8 cellular contexts compared by ENCODE assay signal in the genomic region with DNA sequence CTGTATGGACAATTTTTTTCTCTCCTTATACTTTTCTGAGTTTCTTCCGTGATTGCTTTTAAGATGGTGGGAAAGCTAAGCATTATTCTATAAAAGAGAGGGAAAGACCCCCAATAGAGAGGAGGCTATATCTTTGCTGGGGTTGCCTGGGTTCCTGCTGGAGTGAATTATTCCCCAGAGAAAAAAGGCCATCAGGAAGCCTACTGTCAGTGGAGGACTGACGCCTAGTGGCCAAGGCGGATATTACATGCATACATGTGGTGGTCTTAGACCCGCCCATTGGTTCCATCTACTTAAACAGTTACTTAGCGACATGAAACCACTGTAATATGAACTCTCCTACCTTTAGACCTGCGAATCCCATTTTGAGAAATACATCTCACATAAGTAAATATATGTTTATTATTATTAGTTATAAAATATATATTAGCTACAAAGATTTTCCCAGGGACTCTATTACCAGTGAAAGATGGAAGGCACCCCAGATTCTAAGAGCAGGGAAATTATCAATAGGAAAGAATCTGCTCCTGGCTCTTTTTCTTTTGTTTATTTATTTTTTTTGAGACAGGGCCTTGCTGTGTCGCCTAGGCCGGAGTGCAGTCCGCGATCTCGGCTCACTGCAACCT. TPM values are rescaled to one million over a fixed set of nuclear protein-coding genes. Genes with fewer than 3 reads are reported as not detected.
DNase-seq lines count a peak whose midpoint lies in the region; ATAC-seq and TF ChIP-seq lines count a peak whose summit lies in the region.

No MANE protein-coding gene starts in this region.

- no peak overlapping the region for H3K4me3 Mint-ChIP-seq in T-helper 17 cell

- no peak overlapping the region for H3K27ac ChIP-seq in right cardiac atrium (ENCODE audit: low read length)

- peaks cover 5% of the 10 kb centered on the region for H3K4me1 Mint-ChIP-seq in T-helper 17 cell

- H3K27me3 ChIP-seq in right cardiac atrium (ENCODE audit: control insufficient read depth, insufficient read depth) = no peaks in the 10 kb centered on the region

- no peaks in the 10 kb centered on the region for H3K36me3 Mint-ChIP-seq in T-helper 17 cell (ENCODE audit: low read depth)

- intact Hi-C loops in Right ventricle myocardium inferior (cut with DNase I) (loop anchor here (2.0 kb wide), 2 partner anchors 217 to 357 kb away; partner anchors contain the start of gene CD6), cardiac septum (cut with DNase I) (loop anchor here (2.0 kb wide), 1 partner anchor 59 kb away; no protein-coding TSS in a partner anchor), right cardiac atrium (cut with DNase I) (loop anchor here in 3 of 4 donors (5.0 to 10.0 kb wide), 2 partner anchors 353 to 355 kb away; no protein-coding TSS in a partner anchor)

- peak; percentile 77 for DNase-seq in Right ventricle myocardium inferior (ENCODE audit: missing footprints)
- no peak for DNase-seq in cardiac septum (ENCODE audit: low spot score)
- peak; percentile 75 for DNase-seq in NCI-H1694 treated with DMSO at 0.1 percent for 48 hours (lab: John Stamatoyannopoulos, UW)
- peak; percentile 52 to 69 (median 60) for DNase-seq in T-helper 17 cell
- DNase-seq in amniotic epithelial cell (ENCODE audit: low read depth) = peak; percentile 68
- DNase-seq in right cardiac atrium = peak; percentile 74 to 89 (median 81)
- DNase-seq in retinal pigment epithelial cell (ENCODE audit: low read depth) = peak; percentile 32

- no peaks in the 10 kb centered on the region for H3K4me1 ChIP-seq in right cardiac atrium (ENCODE audit: control insufficient read depth, insufficient read depth, low read length)

- H3K4me3 ChIP-seq in right cardiac atrium (ENCODE audit: low read length) (no peak overlapping the region), retinal pigment epithelial cell (ENCODE audit: low read length) (no peak overlapping the region)

- peaks cover 12% of the 10 kb centered on the region for H3K27me3 Mint-ChIP-seq in T-helper 17 cell

- TF ChIP-seq CTCF in retinal pigment epithelial cell (conservative IDR thresholded peaks at IDR 0.05; ENCODE audit: low read depth, low read length) = peak; percentile 98

- 37% methylated on average over 11 of the region's 11 CpGs for WGBS in right cardiac atrium

- ATAC-seq in Right ventricle myocardium inferior (peak; percentile 72), T-helper 17 cell (peak; percentile 86), right cardiac atrium (peak; percentile 60 to 75), HG02885 (IDR thresholded peaks at IDR 0.05; ENCODE audit: poor library complexity, unreplicated experiment) (no peak)

- no peaks in the 10 kb centered on the region for H3K9me3 ChIP-seq in T-helper 17 cell (ENCODE audit: control insufficient read depth, low read length, poor library complexity, severe bottlenecking)
- H3K9me3 ChIP-seq in right cardiac atrium (ENCODE audit: control insufficient read depth, low read length) = no peaks in the 10 kb centered on the region

- no peak overlapping the region for H3K27ac Mint-ChIP-seq in T-helper 17 cell

RNA-seq across cellular contexts. Expression of gene PGA3, which starts 15.7 kb away (rescaled TPM):
- 1.2 TPM for total RNA-seq in Right ventricle myocardium inferior
- total RNA-seq in cardiac septum = 0.24 TPM
- not detected for total RNA-seq in T-helper 17 cell
- total RNA-seq in right cardiac atrium = 1 to 10 TPM in 3 of 4 donors, under 1 TPM in 1; 0.59 to 2.5 (median 1.6) TPM
- polyA plus RNA-seq in right cardiac atrium = 1.7 TPM

RNA-seq across cellular contexts. Expression of gene VPS37C, which starts 26.4 kb away (rescaled TPM):
- total RNA-seq in Right ventricle myocardium inferior (16.5 TPM), cardiac septum (19.6 TPM), T-helper 17 cell (1 to 10 TPM; 3.5 to 5.6 TPM), right cardiac atrium (10 to 100 TPM; 17.6 to 25.4 (median 19.6) TPM)
- polyA plus RNA-seq in right cardiac atrium = 14.6 TPM

RNA-seq across cellular contexts. Expression of gene PGA4, which starts 34.5 kb away (rescaled TPM):
- total RNA-seq in Right ventricle myocardium inferior (not detected), cardiac septum (not detected), T-helper 17 cell (not detected), right cardiac atrium (1 to 10 TPM in 2 of 4 donors, under 1 TPM in 2; 0.71 to 7.4 (median 2.8) TPM)
- polyA plus RNA-seq in right cardiac atrium = 4.1 TPM

RNA-seq across cellular contexts. Expression of gene PGA5, which starts 53.4 kb away (rescaled TPM):
- 0.95 TPM for total RNA-seq in Right ventricle myocardium inferior
- total RNA-seq in cardiac septum = not detected
- total RNA-seq in T-helper 17 cell = not detected
- total RNA-seq in right cardiac atrium = 1 to 10 TPM in 2 of 4 donors, under 1 TPM in 2; 0.54 to 3.4 (median 0.81) TPM
- polyA plus RNA-seq in right cardiac atrium = 3.6 TPM
